Comparison of ENCODE assay signal across 1 cellular context in genomic region chr4:75673027-75673958, GRCh38.
TF ChIP-seq lines count a peak whose summit lies in the region.

Gene G3BP2, minus strand, starts transcription at chr4:75673411. Its CDS starts 11,386 bp downstream, at chr4:75662025.

TF ChIP-seq in HEK293, 187 proteins besides CTCF, POLR2A, EP300 and RAD21 (continued from another document and continues in another):
- TF ChIP-seq ZBTB11 (tag by site-specific recombination; conservative IDR thresholded peaks at IDR 0.05; ENCODE audit: low read depth) (peak; percentile 74), ZEB2 (tag by site-specific recombination; IDR thresholded peaks at IDR 0.05) (peak; percentile 54), OVOL3 (tag by site-specific recombination; IDR thresholded peaks at IDR 0.05) (no peak), ZNF654 (tag by site-specific recombination; IDR thresholded peaks at IDR 0.05; ENCODE audit: low read depth) (no peak), ZNF792 (tag by site-specific recombination; IDR thresholded peaks at IDR 0.05) (no peak), KLF9 (tag by site-specific recombination; IDR thresholded peaks at IDR 0.05; ENCODE audit: low read depth) (peak; percentile 96), ZNF555 (tag by site-specific recombination; conservative IDR thresholded peaks at IDR 0.05) (no peak), ZNF292 (tag by site-specific recombination; IDR thresholded peaks at IDR 0.05; ENCODE audit: borderline replicate concordance, low read depth) (no peak), ZBTB48 (tag by site-specific recombination; IDR thresholded peaks at IDR 0.05) (no peak), ZNF335 (tag by site-specific recombination; conservative IDR thresholded peaks at IDR 0.05) (peak; percentile 72), ZNF280D (tag by site-specific recombination; IDR thresholded peaks at IDR 0.05) (no peak), BCL11A (tag by site-specific recombination; IDR thresholded peaks at IDR 0.05; ENCODE audit: low read depth) (no peak), TSHZ1 (tag by site-specific recombination; IDR thresholded peaks at IDR 0.05; ENCODE audit: borderline replicate concordance) (no peak), KLF16 (tag by site-specific recombination; IDR thresholded peaks at IDR 0.05) (peak; percentile 93; the same call in 1 of the 2 replicates), ZNF18 (tag by site-specific recombination; IDR thresholded peaks at IDR 0.05) (peak; percentile 58; the same call in 1 of the 2 replicates), ZBTB21 (tag by site-specific recombination; IDR thresholded peaks at IDR 0.05) (peak; percentile 94), FEZF1 (tag by site-specific recombination; IDR thresholded peaks at IDR 0.05) (no peak), SETDB1 (IDR thresholded peaks at IDR 0.05; ENCODE audit: insufficient read length, low read length) (no peak), GLI2 (tag by site-specific recombination; IDR thresholded peaks at IDR 0.05; ENCODE audit: borderline replicate concordance, low read depth) (no peak), PATZ1 (tag by site-specific recombination; IDR thresholded peaks at IDR 0.05) (peak; percentile 47), GLIS1 (tag by site-specific recombination; IDR thresholded peaks at IDR 0.05) (peak; percentile 60), ZNF211 (tag by site-specific recombination; IDR thresholded peaks at IDR 0.05; ENCODE audit: low read depth) (no peak), ZBTB8A (tag by site-specific recombination; IDR thresholded peaks at IDR 0.05) (peak; percentile 68), ZNF629 (tag by site-specific recombination; IDR thresholded peaks at IDR 0.05) (peak; percentile 99), ZBTB26 (tag by site-specific recombination; optimal IDR thresholded peaks at IDR 0.05) (peak; percentile 90), ZFP37 (tag by site-specific recombination; IDR thresholded peaks at IDR 0.05) (peak; percentile 21; the same call in 1 of the 2 replicates), ZNF221 (tag by site-specific recombination; IDR thresholded peaks at IDR 0.05; ENCODE audit: borderline replicate concordance) (no peak), ZNF324 (tag by site-specific recombination; IDR thresholded peaks at IDR 0.05) (no peak), ZNF677 (tag by site-specific recombination; IDR thresholded peaks at IDR 0.05) (no peak), ZNF768 (tag by site-specific recombination; IDR thresholded peaks at IDR 0.05) (no peak), ZNF416 (tag by site-specific recombination; IDR thresholded peaks at IDR 0.05) (no peak), EGR2 (tag by site-specific recombination; IDR thresholded peaks at IDR 0.05; ENCODE audit: low read depth) (peak; percentile 36; the same call in 1 of the 2 replicates), KLF17 (tag by site-specific recombination; IDR thresholded peaks at IDR 0.05) (no peak), ZNF571 (tag by site-specific recombination; IDR thresholded peaks at IDR 0.05) (no peak), ZNF623 (tag by site-specific recombination; IDR thresholded peaks at IDR 0.05) (no peak), ZNF558 (tag by site-specific recombination; IDR thresholded peaks at IDR 0.05) (no peak), ZNF561 (tag by site-specific recombination; IDR thresholded peaks at IDR 0.05; ENCODE audit: borderline replicate concordance) (0 out of 2 replicates have a peak, but pooled peaks have one; percentile 17), SP2 (tag by site-specific recombination; IDR thresholded peaks at IDR 0.05) (peak; percentile 96), ZFP3 (tag by site-specific recombination; IDR thresholded peaks at IDR 0.05; ENCODE audit: low read depth) (no peak), BCL6B (tag by site-specific recombination; IDR thresholded peaks at IDR 0.05) (no peak), SP7 (tag by site-specific recombination; IDR thresholded peaks at IDR 0.05) (peak; percentile 5; the same call in 1 of the 2 replicates)
